9 cellular contexts compared by ENCODE assay signal in the genomic region with DNA sequence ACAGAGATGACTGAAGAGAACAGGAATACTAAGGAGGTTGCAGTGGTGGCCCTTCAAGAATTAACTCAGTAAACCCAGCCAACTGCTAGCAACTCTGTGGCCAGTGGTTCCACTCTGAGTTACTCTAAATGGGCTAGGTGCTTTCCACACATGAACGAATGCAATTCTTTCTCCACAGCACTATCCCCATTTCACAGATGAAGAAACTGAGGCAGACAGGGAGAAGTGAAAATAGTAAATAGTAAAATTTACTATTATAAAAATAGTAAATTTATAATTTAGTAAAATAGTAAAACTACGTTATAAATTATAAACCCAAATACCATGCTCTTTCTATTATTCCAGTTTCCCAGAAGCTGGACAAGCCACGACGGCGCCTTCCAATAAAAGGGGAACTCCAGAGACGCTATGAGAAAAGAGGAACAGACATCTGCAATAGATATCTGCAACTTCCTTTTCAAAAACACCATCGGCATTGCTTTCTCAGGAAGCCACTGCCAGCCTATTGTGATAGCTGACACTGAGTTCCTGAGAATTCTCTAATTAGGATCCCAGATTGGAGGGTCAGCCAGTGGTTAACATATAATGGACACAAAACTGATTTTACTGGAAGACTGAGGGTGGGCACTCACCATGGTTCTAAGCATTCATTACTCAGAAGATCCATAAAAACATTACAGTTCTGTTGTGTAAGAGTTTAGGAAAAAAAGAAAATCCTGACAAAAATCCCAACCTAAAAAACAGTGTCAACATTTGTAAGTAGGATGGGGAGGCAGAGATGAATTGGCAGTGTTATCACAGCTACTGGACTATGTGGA. TPM values are rescaled to one million over a fixed set of nuclear protein-coding genes. Genes with fewer than 3 reads are reported as not detected.
DNase-seq lines count a peak whose midpoint lies in the region; ATAC-seq and TF ChIP-seq lines count a peak whose summit lies in the region.
"Had no signal": no experiment of that assay in that cellular context is flagged by ENCODE, and none has a peak within 500 bp of the region (broad histone marks: within the 10 kb centered on the region; RNA-seq: fewer than 3 reads in every experiment).

No MANE protein-coding gene starts in this region.

- no peak for ATAC-seq in WTC11
- ATAC-seq in left lung = peak; percentile 23
- no peak for ATAC-seq in HG03196 (IDR thresholded peaks at IDR 0.05; ENCODE audit: unreplicated experiment)
- no peak for ATAC-seq in HG02884 (IDR thresholded peaks at IDR 0.05; ENCODE audit: unreplicated experiment)

- H3K27ac ChIP-seq in breast epithelium = peak overlapping the region in 1 of 2 donors; percentile 59
- peak overlapping the region in 1 of 2 donors; percentile 79 for H3K27ac ChIP-seq in left lung

- intact Hi-C loops in MCF 10A (cut with micrococcal nuclease) = loop anchor here (10.0 kb wide), 1 partner anchor 58 kb away; no protein-coding TSS in a partner anchor
- intact Hi-C loops in breast epithelium (cut with DNase I; ENCODE audit: low total_unique reads) = no loop called here
- intact Hi-C loops in left lung (cut with DNase I) = no loop called here

- H3K36me3 Mint-ChIP-seq in MCF 10A (ENCODE audit: insufficient read depth, unreplicated experiment) (peaks cover 50% of the 10 kb centered on the region), WTC11 (peaks cover 18% of the 10 kb centered on the region; the same call in 1 of the 2 replicates)

- H3K4me1 Mint-ChIP-seq in MCF 10A (ENCODE audit: insufficient read depth, unreplicated experiment) = peaks cover 56% of the 10 kb centered on the region
- H3K4me1 Mint-ChIP-seq in WTC11 = peaks cover 47% of the 10 kb centered on the region

- no peaks in the 10 kb centered on the region for H3K9me3 Mint-ChIP-seq in MCF 10A (ENCODE audit: unreplicated experiment)
- no peaks in the 10 kb centered on the region for H3K9me3 Mint-ChIP-seq in WTC11

- POLR2A ChIA-PET in MCF 10A (lab: Yijun Ruan, JAX) (interaction anchor here (0.6 to 2.4 kb wide), 3 partner anchors 15 to 59 kb away, joined by 3 to 7 read pairs (median 3); no protein-coding TSS in a partner anchor), WTC11 (lab: Charles Lee) (no interaction called here)

- CTCF ChIA-PET in MCF 10A (lab: Yijun Ruan, JAX) = interaction anchor here (0.6 to 1.4 kb wide), 6 partner anchors 11 to 127 kb away, joined by 3 to 5 read pairs (median 4); no protein-coding TSS in a partner anchor
- CTCF ChIA-PET in WTC11 (lab: Charles Lee) = interaction anchor here (1.0 to 1.6 kb wide), 5 partner anchors 21 to 400 kb away, joined by 3 to 6 read pairs (median 3); no protein-coding TSS in a partner anchor

- H3K27me3 ChIP-seq in breast epithelium (no peaks in the 10 kb centered on the region), left lung (no peaks in the 10 kb centered on the region)

- H3K4me1 ChIP-seq in breast epithelium (no peaks in the 10 kb centered on the region), left lung (peaks cover 29 to 100% of the 10 kb centered on the region in 2 donors)

- no peak for TF ChIP-seq POLR2A in breast epithelium (IDR thresholded peaks at IDR 0.05)

- no peaks in the 10 kb centered on the region for H3K36me3 ChIP-seq in breast epithelium
- peaks cover 0 to 35% of the 10 kb centered on the region in 2 donors for H3K36me3 ChIP-seq in left lung

- no peaks in the 10 kb centered on the region for H3K27me3 Mint-ChIP-seq in MCF 10A (ENCODE audit: insufficient read depth, unreplicated experiment)
- no peaks in the 10 kb centered on the region for H3K27me3 Mint-ChIP-seq in WTC11 (ENCODE audit: low read depth)

- no peak for DNase-seq in MCF 10A (ENCODE audit: unreplicated experiment)
- no peak for DNase-seq in breast epithelium (ENCODE audit: low spot score in 2 of 2)
- DNase-seq in WTC11 (ENCODE audit: low spot score) = no peak
- peak in 1 of 2 donors; percentile 45 for DNase-seq in left lung
- DNase-seq in ureter (ENCODE audit: low spot score) = peak; percentile 20
- DNase-seq in ACHN = no peak
- DNase-seq: NK-92 treated with Interleukin-12 subunit alpha and Interleukin-12 subunit beta, amount 100 ng/mL, for 24 hours had no signal

- H3K4me3 ChIP-seq in breast epithelium = no peak overlapping the region
- H3K4me3 ChIP-seq in left lung = no peak overlapping the region

- H3K9me3 ChIP-seq in breast epithelium (no peaks in the 10 kb centered on the region), left lung (no peaks in the 10 kb centered on the region)

- H3K27ac Mint-ChIP-seq in MCF 10A (ENCODE audit: low read depth, unreplicated experiment) (peak overlapping the region; percentile 44), WTC11 (peak overlapping the region; percentile 24; the same call in 1 of the 2 replicates)

- TF ChIP-seq CTCF in MCF 10A (IDR thresholded peaks at IDR 0.05; ENCODE audit: unreplicated experiment) = no peak
- no peak for TF ChIP-seq CTCF in breast epithelium (IDR thresholded peaks at IDR 0.05)
- no peak for TF ChIP-seq CTCF in WTC11 (IDR thresholded peaks at IDR 0.05)
- TF ChIP-seq CTCF in left lung (IDR thresholded peaks at IDR 0.05) = no peak

- in situ Hi-C loops in ACHN (cut with HindIII; ENCODE audit: low pct_ligation_motif_present, low pct_unique_long_range_greater_than_20kb, low sequenced_read_pairs) = no loop called here

- H3K4me3 Mint-ChIP-seq in MCF 10A (ENCODE audit: unreplicated experiment) = no peak overlapping the region
- no peak overlapping the region for H3K4me3 Mint-ChIP-seq in WTC11

- BruUV-seq in MCF 10A (replicated peaks; lab: Mats Ljungman, UMichigan) = no TSS peak

TF ChIP-seq in WTC11, 78 proteins besides CTCF, POLR2A, EP300 and RAD21 (continues in another document):
- no peak for TF ChIP-seq FOXJ3 (CRISPR knock-in tag; IDR thresholded peaks at IDR 0.05; ENCODE audit: borderline replicate concordance)
- TF ChIP-seq FOXK1 (CRISPR knock-in tag; IDR thresholded peaks at IDR 0.05) = no peak
- no peak for TF ChIP-seq ZSCAN18 (CRISPR knock-in tag; IDR thresholded peaks at IDR 0.05)
- TF ChIP-seq, protein P1, sequence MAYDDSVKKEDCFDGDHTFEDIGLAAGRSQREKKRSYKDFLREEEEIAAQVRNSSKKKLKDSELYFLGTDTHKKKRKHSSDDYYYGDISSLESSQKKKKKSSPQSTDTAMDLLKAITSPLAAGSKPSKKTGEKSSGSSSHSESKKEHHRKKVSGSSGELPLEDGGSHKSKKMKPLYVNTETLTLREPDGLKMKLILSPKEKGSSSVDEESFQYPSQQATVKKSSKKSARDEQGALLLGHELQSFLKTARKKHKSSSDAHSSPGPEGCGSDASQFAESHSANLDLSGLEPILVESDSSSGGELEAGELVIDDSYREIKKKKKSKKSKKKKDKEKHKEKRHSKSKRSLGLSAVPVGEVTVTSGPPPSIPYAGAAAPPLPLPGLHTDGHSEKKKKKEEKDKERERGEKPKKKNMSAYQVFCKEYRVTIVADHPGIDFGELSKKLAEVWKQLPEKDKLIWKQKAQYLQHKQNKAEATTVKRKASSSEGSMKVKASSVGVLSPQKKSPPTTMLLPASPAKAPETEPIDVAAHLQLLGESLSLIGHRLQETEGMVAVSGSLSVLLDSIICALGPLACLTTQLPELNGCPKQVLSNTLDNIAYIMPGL (CRISPR knock-in tag; IDR thresholded peaks at IDR 0.05) = no peak
- no peak for TF ChIP-seq MXD4 (CRISPR knock-in tag; IDR thresholded peaks at IDR 0.05; ENCODE audit: borderline replicate concordance)
- TF ChIP-seq CREB1 (CRISPR knock-in tag; IDR thresholded peaks at IDR 0.05) = no peak
- TF ChIP-seq ATF1 (CRISPR knock-in tag; IDR thresholded peaks at IDR 0.05) = no peak
- TF ChIP-seq MLX (CRISPR knock-in tag; IDR thresholded peaks at IDR 0.05) = no peak
- TF ChIP-seq, protein P2, sequence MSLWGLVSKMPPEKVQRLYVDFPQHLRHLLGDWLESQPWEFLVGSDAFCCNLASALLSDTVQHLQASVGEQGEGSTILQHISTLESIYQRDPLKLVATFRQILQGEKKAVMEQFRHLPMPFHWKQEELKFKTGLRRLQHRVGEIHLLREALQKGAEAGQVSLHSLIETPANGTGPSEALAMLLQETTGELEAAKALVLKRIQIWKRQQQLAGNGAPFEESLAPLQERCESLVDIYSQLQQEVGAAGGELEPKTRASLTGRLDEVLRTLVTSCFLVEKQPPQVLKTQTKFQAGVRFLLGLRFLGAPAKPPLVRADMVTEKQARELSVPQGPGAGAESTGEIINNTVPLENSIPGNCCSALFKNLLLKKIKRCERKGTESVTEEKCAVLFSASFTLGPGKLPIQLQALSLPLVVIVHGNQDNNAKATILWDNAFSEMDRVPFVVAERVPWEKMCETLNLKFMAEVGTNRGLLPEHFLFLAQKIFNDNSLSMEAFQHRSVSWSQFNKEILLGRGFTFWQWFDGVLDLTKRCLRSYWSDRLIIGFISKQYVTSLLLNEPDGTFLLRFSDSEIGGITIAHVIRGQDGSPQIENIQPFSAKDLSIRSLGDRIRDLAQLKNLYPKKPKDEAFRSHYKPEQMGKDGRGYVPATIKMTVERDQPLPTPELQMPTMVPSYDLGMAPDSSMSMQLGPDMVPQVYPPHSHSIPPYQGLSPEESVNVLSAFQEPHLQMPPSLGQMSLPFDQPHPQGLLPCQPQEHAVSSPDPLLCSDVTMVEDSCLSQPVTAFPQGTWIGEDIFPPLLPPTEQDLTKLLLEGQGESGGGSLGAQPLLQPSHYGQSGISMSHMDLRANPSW (CRISPR knock-in tag; conservative IDR thresholded peaks at IDR 0.05; ENCODE audit: low read depth) = no peak
- TF ChIP-seq SOX15 (CRISPR knock-in tag; IDR thresholded peaks at IDR 0.05) = no peak

RNA-seq across cellular contexts. Expression of gene FKBP1A, which starts 16.2 kb away (rescaled TPM):
- 209 and 217 TPM in 2 replicates for total RNA-seq in MCF 10A (2022)
- 100 to 1,000 TPM; 115 to 191 (median 128) TPM for total RNA-seq in breast epithelium
- 197 to 218 TPM (median 201 TPM) in 3 replicates for total RNA-seq in WTC11 (2021)
- 100 to 1,000 TPM; 278 to 385 TPM for total RNA-seq in left lung
- 260 TPM for total RNA-seq in ureter

RNA-seq across cellular contexts. Expression of gene SDCBP2, which starts 47.7 kb away (rescaled TPM):
- total RNA-seq in MCF 10A (2022) (8.3 and 11.8 TPM in 2 replicates), breast epithelium (10 to 100 TPM in 1 of 3 donors, 1 to 10 TPM in 2; 5.0 to 10.8 (median 9.8) TPM), WTC11 (2021) (2.5 to 3.3 TPM (median 2.6 TPM) in 3 replicates), left lung (10 to 100 TPM; 13.5 to 21.5 TPM), ureter (15.2 TPM)
